Comparison of ENCODE assay signal across 8 cellular contexts in genomic region chrX:48971325-48972213, GRCh38. TPM values are rescaled to one million over a fixed set of nuclear protein-coding genes. Genes with fewer than 3 reads are reported as not detected.
A peak's percentile ranks its signal among the peaks of the same experiment; 100 is the strongest.
DNase-seq lines count a peak whose midpoint lies in the region; ATAC-seq and TF ChIP-seq lines count a peak whose summit lies in the region.

Gene KCND1 (minus strand): TSS chrX:48971844. CDS start chrX:48970271, 1,573 bp downstream.

- no peaks in the 10 kb centered on the region for H3K27me3 Mint-ChIP-seq in activated CD4-positive, alpha-beta T cell treated with anti-CD3 and anti-CD28 coated beads for 36 hours
- H3K27me3 Mint-ChIP-seq in activated CD4-positive, alpha-beta T cell treated with anti-CD3 and anti-CD28 coated beads, Interleukin-2, amount 10 ng/mL, durations not matched to agents 7 days and 5 days, result no peaks in the 10 kb centered on the region
- peaks cover 0 to 11% of the 10 kb centered on the region in 2 donors for H3K27me3 Mint-ChIP-seq in T-cell
- peaks cover 0 to 1% (median 0%) of the 10 kb centered on the region in 5 donors for H3K27me3 Mint-ChIP-seq in naive thymus-derived CD8-positive, alpha-beta T cell

- POLR2A ChIA-PET in activated CD4-positive, alpha-beta T cell treated with anti-CD3 and anti-CD28 coated beads for 36 hours (lab: Charles Lee), result no interaction called here
- POLR2A ChIA-PET in activated CD4-positive, alpha-beta T cell treated with anti-CD3 and anti-CD28 coated beads, Interleukin-2, amount 10 ng/mL, durations not matched to agents 7 days and 5 days (lab: Charles Lee), result no interaction called here
- POLR2A ChIA-PET in T-cell (lab: Charles Lee), result interaction anchor here in 1 of 2 donors (0.7 kb wide), 1 partner anchor 15 kb away, joined by 3 read pairs; the partner anchor contains the start of gene OTUD5
- POLR2A ChIA-PET in naive thymus-derived CD8-positive, alpha-beta T cell (lab: Charles Lee), result interaction anchor here (0.6 to 1.9 kb wide), 4 partner anchors 10 to 76 kb away, joined by 4 to 26 read pairs (median 7); partner anchors contain the start of genes GRIPAP1 and OTUD5

- H3K4me3 ChIP-seq in fibroblast of mammary gland (ENCODE audit: control insufficient read depth, low read depth, low read length), result peak within 1 kb of the TSS; percentile 38

- peak within 1 kb of the TSS; percentile 30 for H3K4me3 Mint-ChIP-seq in activated CD4-positive, alpha-beta T cell treated with anti-CD3 and anti-CD28 coated beads for 36 hours
- no peak within 1 kb of the TSS for H3K4me3 Mint-ChIP-seq in activated CD4-positive, alpha-beta T cell treated with anti-CD3 and anti-CD28 coated beads, Interleukin-2, amount 10 ng/mL, durations not matched to agents 7 days and 5 days
- peak within 1 kb of the TSS; percentile 28 to 58 (median 57) for H3K4me3 Mint-ChIP-seq in T-cell
- H3K4me3 Mint-ChIP-seq in naive thymus-derived CD8-positive, alpha-beta T cell, result peak within 1 kb of the TSS; percentile 22 to 74 (median 58)

- no peak within 1 kb of the TSS for H3K27ac Mint-ChIP-seq in activated CD4-positive, alpha-beta T cell treated with anti-CD3 and anti-CD28 coated beads for 36 hours
- H3K27ac Mint-ChIP-seq in activated CD4-positive, alpha-beta T cell treated with anti-CD3 and anti-CD28 coated beads, Interleukin-2, amount 10 ng/mL, durations not matched to agents 7 days and 5 days, result no peak within 1 kb of the TSS
- peak within 1 kb of the TSS in 1 of 2 donors; percentile 57 for H3K27ac Mint-ChIP-seq in T-cell
- peak within 1 kb of the TSS in 5 of 10 donors; percentile 19 to 76 (median 49) for H3K27ac Mint-ChIP-seq in naive thymus-derived CD8-positive, alpha-beta T cell

- intact Hi-C loops in activated CD4-positive, alpha-beta T cell treated with anti-CD3 and anti-CD28 coated beads for 36 hours (cut with DNase I, micrococcal nuclease), result no loop called here

- H3K9me3 Mint-ChIP-seq in activated CD4-positive, alpha-beta T cell treated with anti-CD3 and anti-CD28 coated beads for 36 hours (ENCODE audit: low read depth), result no peaks in the 10 kb centered on the region
- H3K9me3 Mint-ChIP-seq in activated CD4-positive, alpha-beta T cell treated with anti-CD3 and anti-CD28 coated beads, Interleukin-2, amount 10 ng/mL, durations not matched to agents 7 days and 5 days, result no peaks in the 10 kb centered on the region
- no peaks in the 10 kb centered on the region for H3K9me3 Mint-ChIP-seq in T-cell
- H3K9me3 Mint-ChIP-seq in naive thymus-derived CD8-positive, alpha-beta T cell, result no peaks in the 10 kb centered on the region

- peaks cover 8% of the 10 kb centered on the region for H3K36me3 Mint-ChIP-seq in activated CD4-positive, alpha-beta T cell treated with anti-CD3 and anti-CD28 coated beads for 36 hours (ENCODE audit: low read depth)
- peaks cover 21% of the 10 kb centered on the region for H3K36me3 Mint-ChIP-seq in activated CD4-positive, alpha-beta T cell treated with anti-CD3 and anti-CD28 coated beads, Interleukin-2, amount 10 ng/mL, durations not matched to agents 7 days and 5 days (ENCODE audit: low read depth)
- peaks cover 14% of the 10 kb centered on the region for H3K36me3 Mint-ChIP-seq in T-cell
- H3K36me3 Mint-ChIP-seq in naive thymus-derived CD8-positive, alpha-beta T cell, result peaks cover 0 to 27% (median 0%) of the 10 kb centered on the region in 3 donors

- TF ChIP-seq CTCF in fibroblast of mammary gland (conservative IDR thresholded peaks at IDR 0.05; ENCODE audit: control insufficient read depth, insufficient read depth, low read depth, low read length), result no peak

- H3K4me1 Mint-ChIP-seq in activated CD4-positive, alpha-beta T cell treated with anti-CD3 and anti-CD28 coated beads for 36 hours, result peaks cover 15% of the 10 kb centered on the region
- H3K4me1 Mint-ChIP-seq in activated CD4-positive, alpha-beta T cell treated with anti-CD3 and anti-CD28 coated beads, Interleukin-2, amount 10 ng/mL, durations not matched to agents 7 days and 5 days, result peaks cover 24% of the 10 kb centered on the region
- peaks cover 6 to 22% (median 18%) of the 10 kb centered on the region in 3 donors for H3K4me1 Mint-ChIP-seq in T-cell
- peaks cover 8 to 34% (median 12%) of the 10 kb centered on the region in 4 donors for H3K4me1 Mint-ChIP-seq in naive thymus-derived CD8-positive, alpha-beta T cell

- peak; percentile 54 for ATAC-seq in activated CD4-positive, alpha-beta T cell treated with anti-CD3 and anti-CD28 coated beads for 36 hours
- ATAC-seq in T-cell (replicated peaks in 1 of 4) (peak; percentile 33 to 47 (median 36)), GM21528 (IDR thresholded peaks at IDR 0.05; ENCODE audit: low FRiP score, unreplicated experiment) (no peak)
- ATAC-seq in naive thymus-derived CD8-positive, alpha-beta T cell, result peak; percentile 41 to 48

- CTCF ChIA-PET in activated CD4-positive, alpha-beta T cell treated with anti-CD3 and anti-CD28 coated beads for 36 hours (lab: Charles Lee), result interaction anchor here (0.9 kb wide), 1 partner anchor 151 kb away, joined by 3 read pairs; no protein-coding TSS in a partner anchor
- CTCF ChIA-PET in activated CD4-positive, alpha-beta T cell treated with anti-CD3 and anti-CD28 coated beads, Interleukin-2, amount 10 ng/mL, durations not matched to agents 7 days and 5 days (lab: Charles Lee), result interaction anchor here (1.1 to 1.5 kb wide), 2 partner anchors 18 to 184 kb away, joined by 3 read pairs; no protein-coding TSS in a partner anchor
- CTCF ChIA-PET in T-cell (lab: Charles Lee), result no interaction called here

- peak; percentile 35 for DNase-seq in activated CD4-positive, alpha-beta T cell treated with anti-CD3 and anti-CD28 coated beads for 36 hours
- DNase-seq in activated CD4-positive, alpha-beta T cell treated with anti-CD3 and anti-CD28 coated beads, Interleukin-2, amount 10 ng/mL, durations not matched to agents 7 days and 5 days, result no peak
- DNase-seq in T-cell (no peak), fibroblast of mammary gland (ENCODE audit: low read depth) (peak; percentile 53), midbrain (lab: John Stamatoyannopoulos, UW) (no peak), NCI-H446 treated with DMSO at 0.1 percent for 48 hours (lab: John Stamatoyannopoulos, UW) (no peak)
- DNase-seq in naive thymus-derived CD8-positive, alpha-beta T cell, result no peak

RNA-seq across cellular contexts. Expression of gene KCND1, which starts in this region (rescaled TPM):
- 1 to 10 TPM; 2.5 to 2.8 TPM for total RNA-seq in activated CD4-positive, alpha-beta T cell treated with anti-CD3 and anti-CD28 coated beads for 36 hours
- 1 to 10 TPM; 2.9 to 3.6 TPM for total RNA-seq in activated CD4-positive, alpha-beta T cell treated with anti-CD3 and anti-CD28 coated beads, Interleukin-2, amount 10 ng/mL, durations not matched to agents 7 days and 5 days
- total RNA-seq in T-cell, result 1 to 10 TPM in 4 of 5 donors, under 1 TPM in 1; 0.85 to 3.7 (median 2.6) TPM
- total RNA-seq in naive thymus-derived CD8-positive, alpha-beta T cell, result 1 to 10 TPM; 1.6 to 1.7 TPM
- polyA plus RNA-seq in naive thymus-derived CD8-positive, alpha-beta T cell, result under 1 TPM in 2 of 3 donors, not detected in 1; 0.06 to 0.08 TPM

Comparison
In these comparisons a context has a peak if more than half of its experiments do, and no peak if none do; other contexts are left out.
1. DNase-seq: peak in activated CD4-positive, alpha-beta T cell treated with anti-CD3 and anti-CD28 coated beads for 36 hours (single experiment) and fibroblast of mammary gland (single experiment); none in activated CD4-positive, alpha-beta T cell treated with anti-CD3 and anti-CD28 coated beads, Interleukin-2, amount 10 ng/mL, durations not matched to agents 7 days and 5 days (single experiment), T-cell (0 of 34), naive thymus-derived CD8-positive, alpha-beta T cell (0 of 10), midbrain (single experiment) and NCI-H446 treated with DMSO at 0.1 percent for 48 hours (single experiment).
2. CTCF ChIA-PET loops: an anchor here in activated CD4-positive, alpha-beta T cell treated with anti-CD3 and anti-CD28 coated beads for 36 hours (0.9 kb wide) and activated CD4-positive, alpha-beta T cell treated with anti-CD3 and anti-CD28 coated beads, Interleukin-2, amount 10 ng/mL, durations not matched to agents 7 days and 5 days (1.1 to 1.5 kb wide); none called in T-cell.